ENCODE assay signal across 1 cellular context in genomic region chr4:133136833-133137232, GRCh38.
TF ChIP-seq lines count a peak whose summit lies in the region.

No MANE protein-coding gene starts in this region.

TF ChIP-seq in endothelial cell of umbilical vein, 7 proteins besides CTCF, POLR2A, EP300 and RAD21:
- TF ChIP-seq POLR2AphosphoS5 (IDR thresholded peaks at IDR 0.05; ENCODE audit: insufficient read depth, low read depth, low read length), result no peak
- no peak for TF ChIP-seq JUN (IDR thresholded peaks at IDR 0.05; ENCODE audit: borderline replicate concordance, insufficient read depth, insufficient read length, low read depth)
- no peak for TF ChIP-seq GATA2 (IDR thresholded peaks at IDR 0.05; ENCODE audit: insufficient read depth, insufficient read length, low read depth, low read length)
- TF ChIP-seq, protein P1, sequence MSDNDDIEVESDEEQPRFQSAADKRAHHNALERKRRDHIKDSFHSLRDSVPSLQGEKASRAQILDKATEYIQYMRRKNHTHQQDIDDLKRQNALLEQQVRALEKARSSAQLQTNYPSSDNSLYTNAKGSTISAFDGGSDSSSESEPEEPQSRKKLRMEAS (IDR thresholded peaks at IDR 0.05; ENCODE audit: insufficient read depth, insufficient read length), result no peak
- no peak for TF ChIP-seq EZH2 (IDR thresholded peaks at IDR 0.05; ENCODE audit: borderline replicate concordance, low read depth, low read length, severe bottlenecking)
